10 cellular contexts compared by ENCODE assay signal in genomic region chr7:101172005-101172853, GRCh38. TPM values are rescaled to one million over a fixed set of nuclear protein-coding genes. Genes with fewer than 3 reads are reported as not detected.
A peak's percentile ranks its signal among the peaks of the same experiment; 100 is the strongest.
DNase-seq lines count a peak whose midpoint lies in the region; ATAC-seq and TF ChIP-seq lines count a peak whose summit lies in the region.
"Had no signal": no experiment of that assay in that cellular context is flagged by ENCODE, and none has a peak within 500 bp of the region (broad histone marks: within the 10 kb centered on the region; RNA-seq: fewer than 3 reads in every experiment).

No MANE protein-coding gene starts in this region.

- no peak overlapping the region for H3K9ac ChIP-seq in neural progenitor cell

- peak overlapping the region; percentile 65 for H3K4me3 Mint-ChIP-seq in neural progenitor cell

- TF ChIP-seq CTCF in body of pancreas (IDR thresholded peaks at IDR 0.05) (no peak), neural progenitor cell (IDR thresholded peaks at IDR 0.05) (no peak), stomach (IDR thresholded peaks at IDR 0.05) (no peak)

- peaks cover 23% of the 10 kb centered on the region for H3F3A ChIP-seq in neural progenitor cell (ENCODE audit: low read depth)

- no peaks in the 10 kb centered on the region for H3K9me3 ChIP-seq in body of pancreas
- no peaks in the 10 kb centered on the region for H3K9me3 ChIP-seq in neural progenitor cell (ENCODE audit: low read depth)
- H3K9me3 ChIP-seq in stomach = no peaks in the 10 kb centered on the region

- whole genome bisulfite sequencing in body of pancreas, 2 donors = 0 to 1% methylated on average over 3 to 78 of the region's 79 CpGs
- WGBS in stomach, 5 donors = 1 to 4% (median 1%) methylated on average over 13 to 79 of the region's 79 CpGs

- peaks cover 87% of the 10 kb centered on the region for H3K27me3 Mint-ChIP-seq in neural progenitor cell (ENCODE audit: insufficient read depth, low read depth)

- intact Hi-C loops in body of pancreas (cut with DNase I) (no loop called here), stomach (cut with DNase I; ENCODE audit: low total_unique reads) (no loop called here)

- H3K36me3 ChIP-seq in body of pancreas (replicated peaks in 1 of 2; ENCODE audit: insufficient read depth in 1 of 2, low read depth in 2 of 2) (no peaks in the 10 kb centered on the region), neural progenitor cell (no peaks in the 10 kb centered on the region), stomach (no peaks in the 10 kb centered on the region)

- H3K9me3 Mint-ChIP-seq in neural progenitor cell = peaks cover 2% of the 10 kb centered on the region

- peak overlapping the region; percentile 77 for H3K4me2 ChIP-seq in neural progenitor cell

- no peak overlapping the region for H3K27ac Mint-ChIP-seq in neural progenitor cell

- H3K4me1 Mint-ChIP-seq in neural progenitor cell = peaks cover 49% of the 10 kb centered on the region

- H3K79me2 ChIP-seq in neural progenitor cell (ENCODE audit: low read depth) = no peaks in the 10 kb centered on the region

- ATAC-seq in body of pancreas = no peak
- ATAC-seq in GM21526 (IDR thresholded peaks at IDR 0.05; ENCODE audit: low FRiP score, unreplicated experiment) = no peak

- H3K4me1 ChIP-seq in body of pancreas = peaks cover 38% of the 10 kb centered on the region
- H3K4me1 ChIP-seq in neural progenitor cell = peaks cover 31% of the 10 kb centered on the region
- peaks cover 25 to 51% (median 47%) of the 10 kb centered on the region in 4 donors for H3K4me1 ChIP-seq in stomach

- no peaks in the 10 kb centered on the region for H3K36me3 Mint-ChIP-seq in neural progenitor cell

- peak; percentile 73 for DNase-seq in DMS 273 (lab: John Stamatoyannopoulos, UW; ENCODE audit: unreplicated experiment)
- no peak for DNase-seq in DMS 273 treated with DMSO at 0.1 percent for 48 hours (lab: John Stamatoyannopoulos, UW)
- peak; percentile 9 for DNase-seq in NCI-H146 treated with DMSO at 0.1 percent for 48 hours (lab: John Stamatoyannopoulos, UW; ENCODE audit: unreplicated experiment)
- peak in 3 of 4 donors; percentile 27 to 36 (median 34) for DNase-seq in body of pancreas
- DNase-seq in neural progenitor cell (ENCODE audit: low spot score) = peak; percentile 62
- no peak for DNase-seq in NCI-H128 (lab: John Stamatoyannopoulos, UW; ENCODE audit: unreplicated experiment)
- no peak for DNase-seq in stomach
- DNase-seq: 8988T had no signal

- H2AFZ ChIP-seq in neural progenitor cell (replicated peaks) = no peak overlapping the region

- no peak for TF ChIP-seq EP300 in stomach (IDR thresholded peaks at IDR 0.05)

- H3K27me3 ChIP-seq in body of pancreas (peaks cover 0 to 71% of the 10 kb centered on the region in 2 donors), neural progenitor cell (peaks cover 100% of the 10 kb centered on the region), stomach (peaks cover 44 to 100% (median 100%) of the 10 kb centered on the region in 3 donors)

- TF ChIP-seq POLR2A in body of pancreas (IDR thresholded peaks at IDR 0.05) = no peak
- no peak for TF ChIP-seq POLR2A in stomach (IDR thresholded peaks at IDR 0.05)

- H4K20me1 ChIP-seq in neural progenitor cell (ENCODE audit: low read depth) = peaks cover 60% of the 10 kb centered on the region

- H3K4me3 ChIP-seq in body of pancreas (no peak overlapping the region), neural progenitor cell (peak overlapping the region; percentile 39), stomach (peak overlapping the region in 2 of 4 donors; percentile 5 to 29)

- H3K27ac ChIP-seq in body of pancreas (no peak overlapping the region), neural progenitor cell (no peak overlapping the region), stomach (no peak overlapping the region)

RNA-seq across cellular contexts. Expression of gene VGF, which starts 6.9 kb away (rescaled TPM):
- 1 to 10 TPM; 3.0 to 4.9 TPM for total RNA-seq in body of pancreas
- total RNA-seq in neural progenitor cell (ENCODE audit: low replicate concordance) = 0.65 and 1.6 TPM in 2 replicates
- total RNA-seq in stomach = 1 to 10 TPM in 1 of 5 donors, under 1 TPM in 1, not detected in 3; 0.55 to 5.8 TPM
- polyA plus RNA-seq in stomach = under 1 TPM in 2 of 3 donors, not detected in 1; 0.15 to 0.75 TPM
- total RNA-seq: liver had no signal
- polyA plus RNA-seq: liver had no signal

RNA-seq across cellular contexts. Expression of gene NAT16, which starts 7.9 kb away (rescaled TPM):
- total RNA-seq in body of pancreas (under 1 TPM in 1 of 2 donors, not detected in 1; 0.26 TPM), neural progenitor cell (ENCODE audit: low replicate concordance) (0.28 TPM in 1 of 2 replicates, not detected in the other), stomach (not detected)
- under 1 TPM in 1 of 3 donors, not detected in 2; 0.05 TPM for polyA plus RNA-seq in stomach
- total RNA-seq: liver had no signal
- polyA plus RNA-seq: liver had no signal

RNA-seq across cellular contexts. Expression of gene AP1S1, which starts 18.0 kb away (rescaled TPM):
- 10 to 100 TPM; 12.2 to 23.6 TPM for total RNA-seq in body of pancreas
- 74.4 and 94.2 TPM in 2 replicates for total RNA-seq in neural progenitor cell (ENCODE audit: low replicate concordance)
- total RNA-seq in stomach = 10 to 100 TPM in 3 of 5 donors, 1 to 10 TPM in 1, not detected in 1; 2.7 to 54.9 (median 17.6) TPM
- polyA plus RNA-seq in stomach = 10 to 100 TPM; 34.7 to 71.2 (median 62.3) TPM

RNA-seq across cellular contexts. Expression of gene MOGAT3, which starts 28.6 kb away (rescaled TPM):
- total RNA-seq in body of pancreas = not detected
- total RNA-seq in neural progenitor cell (ENCODE audit: low replicate concordance) = not detected in 2 replicates
- 1 to 10 TPM in 2 of 5 donors, not detected in 3; 1.7 to 2.3 TPM for total RNA-seq in stomach
- not detected for polyA plus RNA-seq in stomach

RNA-seq across cellular contexts. Expression of gene PLOD3, which starts 45.2 kb away (rescaled TPM):
- total RNA-seq in body of pancreas = 10 to 100 TPM; 23.9 to 56.0 TPM
- total RNA-seq in neural progenitor cell (ENCODE audit: low replicate concordance) = 9.4 and 19.9 TPM in 2 replicates
- total RNA-seq in stomach = 100 to 1,000 TPM in 1 of 5 donors, 10 to 100 TPM in 4; 23.1 to 260 (median 46.7) TPM
- polyA plus RNA-seq in stomach = 10 to 100 TPM; 12.4 to 32.4 (median 30.1) TPM

Comparison
In these comparisons a context has a peak if more than half of its experiments do, and no peak if none do; other contexts are left out.
1. DNase-seq: peak in DMS 273 (single experiment), NCI-H146 treated with DMSO at 0.1 percent for 48 hours (single experiment), body of pancreas (3 of 4) and neural progenitor cell (single experiment); none in DMS 273 treated with DMSO at 0.1 percent for 48 hours (single experiment), NCI-H128 (single experiment) and stomach (single experiment).